In genomic region chr16:21643787-21644186, GRCh38 we compare ENCODE assay signal across 27 cellular contexts. TPM values are rescaled to one million over a fixed set of nuclear protein-coding genes. Genes with fewer than 3 reads are reported as not detected.
DNase-seq lines count a peak whose midpoint lies in the region; ATAC-seq and TF ChIP-seq lines count a peak whose summit lies in the region.
"Had no signal": no experiment of that assay in that cellular context is flagged by ENCODE, and none has a peak within 500 bp of the region (broad histone marks: within the 10 kb centered on the region; RNA-seq: fewer than 3 reads in every experiment).

No MANE protein-coding gene starts in this region.

- H3K36me3 ChIP-seq in left lung = peaks cover 0 to 74% of the 10 kb centered on the region in 2 donors
- H3K36me3 ChIP-seq: uterus had no signal

- no peaks in the 10 kb centered on the region for H3K27me3 Mint-ChIP-seq in activated naive CD8-positive, alpha-beta T cell
- no peaks in the 10 kb centered on the region for H3K27me3 Mint-ChIP-seq in activated naive CD8-positive, alpha-beta T cell treated with anti-CD3 and anti-CD28 coated beads for 36 hours
- H3K27me3 Mint-ChIP-seq in IgD-negative memory B cell = no peaks in the 10 kb centered on the region
- no peaks in the 10 kb centered on the region for H3K27me3 Mint-ChIP-seq in central memory CD8-positive, alpha-beta T cell
- H3K27me3 Mint-ChIP-seq in stimulated activated memory B cell treated with anti-CD40 and anti-IgM and Interleukin-4, amounts not matched to agents 10 μg/mL and 1 μg/mL and 100 μg/mL, for 72 hours = no peaks in the 10 kb centered on the region
- H3K27me3 Mint-ChIP-seq: activated T-cell treated with anti-CD3 and anti-CD28 coated beads, Interleukin-2, amount 50 U/mL, for 24 hours had no signal

- no peak overlapping the region for H3K4me3 Mint-ChIP-seq in activated naive CD8-positive, alpha-beta T cell
- no peak overlapping the region for H3K4me3 Mint-ChIP-seq in activated naive CD8-positive, alpha-beta T cell treated with anti-CD3 and anti-CD28 coated beads for 36 hours
- H3K4me3 Mint-ChIP-seq in IgD-negative memory B cell = peak overlapping the region in 3 of 4 donors; percentile 80 to 93 (median 89)
- no peak overlapping the region for H3K4me3 Mint-ChIP-seq in central memory CD8-positive, alpha-beta T cell
- no peak overlapping the region for H3K4me3 Mint-ChIP-seq in stimulated activated memory B cell treated with anti-CD40 and anti-IgM and Interleukin-4, amounts not matched to agents 10 μg/mL and 1 μg/mL and 100 μg/mL, for 72 hours

- peak overlapping the region; percentile 22 for H3K27ac Mint-ChIP-seq in activated naive CD8-positive, alpha-beta T cell
- no peak overlapping the region for H3K27ac Mint-ChIP-seq in activated naive CD8-positive, alpha-beta T cell treated with anti-CD3 and anti-CD28 coated beads for 36 hours
- H3K27ac Mint-ChIP-seq in IgD-negative memory B cell = peak overlapping the region in 2 of 3 donors; percentile 87 to 99
- peak overlapping the region; percentile 88 for H3K27ac Mint-ChIP-seq in central memory CD8-positive, alpha-beta T cell (ENCODE audit: low read depth)
- peak overlapping the region; percentile 84 for H3K27ac Mint-ChIP-seq in stimulated activated memory B cell treated with anti-CD40 and anti-IgM and Interleukin-4, amounts not matched to agents 10 μg/mL and 1 μg/mL and 100 μg/mL, for 72 hours

- peaks cover 6 to 91% of the 10 kb centered on the region in 2 donors for H3K4me1 ChIP-seq in left lung
- H3K4me1 ChIP-seq: uterus had no signal

- no peak for DNase-seq in activated naive CD8-positive, alpha-beta T cell treated with anti-CD3 and anti-CD28 coated beads for 36 hours
- no peak for DNase-seq in central memory CD8-positive, alpha-beta T cell (ENCODE audit: low spot score in 2 of 2)
- DNase-seq in AG08395 (ENCODE audit: low spot score) = no peak
- no peak for DNase-seq in left lung
- DNase-seq: activated CD4-positive, alpha-beta T cell treated with anti-CD3 and anti-CD28 coated beads for 4 hours; activated naive CD4-positive, alpha-beta T cell treated with anti-CD3 and anti-CD28 coated beads, Interleukin-2, amount 50 U/mL, for 16 hours; activated T-cell treated with anti-CD3 and anti-CD28 coated beads, Interleukin-2, amount 50 U/mL, for 24 hours; central memory CD4-positive, alpha-beta T cell; heart left ventricle; KG1; MV-4-11; NCI-H1694; NCI-H524 treated with DMSO at 0.1 percent for 48 hours; uterus had no signal

- H3K4me3 ChIP-seq in left lung = no peak overlapping the region
- H3K4me3 ChIP-seq: heart left ventricle, SJSA1, smooth muscle cell, uterus had no signal

- ATAC-seq in central memory CD8-positive, alpha-beta T cell (replicated peaks; ENCODE audit: extremely low read depth, poor library complexity, severe bottlenecking) = no peak
- no peak for ATAC-seq in stimulated activated memory B cell treated with anti-CD40 and anti-IgM and Interleukin-4, amounts not matched to agents 10 μg/mL and 1 μg/mL and 100 μg/mL, for 72 hours
- ATAC-seq in HG02840 (IDR thresholded peaks at IDR 0.05; ENCODE audit: low FRiP score, unreplicated experiment) = no peak
- no peak for ATAC-seq in left lung
- ATAC-seq: GM12878, heart left ventricle had no signal

- peaks cover 3% of the 10 kb centered on the region for H3K36me3 Mint-ChIP-seq in activated naive CD8-positive, alpha-beta T cell
- peaks cover 4% of the 10 kb centered on the region for H3K36me3 Mint-ChIP-seq in activated naive CD8-positive, alpha-beta T cell treated with anti-CD3 and anti-CD28 coated beads for 36 hours
- no peaks in the 10 kb centered on the region for H3K36me3 Mint-ChIP-seq in IgD-negative memory B cell
- peaks cover 10% of the 10 kb centered on the region for H3K36me3 Mint-ChIP-seq in central memory CD8-positive, alpha-beta T cell (ENCODE audit: insufficient read depth)
- H3K36me3 Mint-ChIP-seq in stimulated activated memory B cell treated with anti-CD40 and anti-IgM and Interleukin-4, amounts not matched to agents 10 μg/mL and 1 μg/mL and 100 μg/mL, for 72 hours = no peaks in the 10 kb centered on the region

- H3K27me3 ChIP-seq in left lung = no peaks in the 10 kb centered on the region
- H3K27me3 ChIP-seq: heart left ventricle, SJSA1, uterus had no signal

- H3K9me3 ChIP-seq in left lung = no peaks in the 10 kb centered on the region
- H3K9me3 ChIP-seq: heart left ventricle, SJSA1, uterus had no signal

- no peak for TF ChIP-seq CTCF in left lung (IDR thresholded peaks at IDR 0.05)

- H3K27ac ChIP-seq in left lung = no peak overlapping the region
- H3K27ac ChIP-seq: C4-2B, epithelial cell of prostate, SJSA1, uterus had no signal

- no peaks in the 10 kb centered on the region for H3K9me3 Mint-ChIP-seq in activated naive CD8-positive, alpha-beta T cell (ENCODE audit: low read depth)
- H3K9me3 Mint-ChIP-seq in activated naive CD8-positive, alpha-beta T cell treated with anti-CD3 and anti-CD28 coated beads for 36 hours = no peaks in the 10 kb centered on the region
- no peaks in the 10 kb centered on the region for H3K9me3 Mint-ChIP-seq in IgD-negative memory B cell
- H3K9me3 Mint-ChIP-seq in central memory CD8-positive, alpha-beta T cell = no peaks in the 10 kb centered on the region
- H3K9me3 Mint-ChIP-seq in stimulated activated memory B cell treated with anti-CD40 and anti-IgM and Interleukin-4, amounts not matched to agents 10 μg/mL and 1 μg/mL and 100 μg/mL, for 72 hours = no peaks in the 10 kb centered on the region
- H3K9me3 Mint-ChIP-seq: activated T-cell treated with anti-CD3 and anti-CD28 coated beads, Interleukin-2, amount 50 U/mL, for 24 hours had no signal

- intact Hi-C loops in left lung (cut with DNase I) = no loop called here

- peaks cover 60% of the 10 kb centered on the region for H3K4me1 Mint-ChIP-seq in activated naive CD8-positive, alpha-beta T cell (ENCODE audit: low read depth)
- H3K4me1 Mint-ChIP-seq in activated naive CD8-positive, alpha-beta T cell treated with anti-CD3 and anti-CD28 coated beads for 36 hours = peaks cover 56% of the 10 kb centered on the region
- peaks cover 41 to 51% (median 42%) of the 10 kb centered on the region in 3 donors for H3K4me1 Mint-ChIP-seq in IgD-negative memory B cell
- peaks cover 46% of the 10 kb centered on the region for H3K4me1 Mint-ChIP-seq in central memory CD8-positive, alpha-beta T cell
- peaks cover 58% of the 10 kb centered on the region for H3K4me1 Mint-ChIP-seq in stimulated activated memory B cell treated with anti-CD40 and anti-IgM and Interleukin-4, amounts not matched to agents 10 μg/mL and 1 μg/mL and 100 μg/mL, for 72 hours

RNA-seq across cellular contexts. Expression of gene IGSF6, which starts 8.6 kb away (rescaled TPM):
- under 1 TPM; 0.10 to 0.14 TPM for total RNA-seq in activated naive CD8-positive, alpha-beta T cell treated with anti-CD3 and anti-CD28 coated beads for 36 hours
- polyA plus RNA-seq in IgD-negative memory B cell = 0.31 TPM
- 10 to 100 TPM; 50.7 to 65.4 TPM for total RNA-seq in left lung
- total RNA-seq: fibroblast of villous mesenchyme, H1, HT1080, lung microvascular endothelial cell, SJSA1, smooth muscle cell had no signal
- polyA plus RNA-seq: H1 had no signal

RNA-seq across cellular contexts. Expression of gene OTOA, which starts 20.0 kb away (rescaled TPM):
- under 1 TPM in 1 of 2 experiments, not detected in 1; 0.06 TPM for total RNA-seq in activated naive CD8-positive, alpha-beta T cell treated with anti-CD3 and anti-CD28 coated beads for 36 hours
- polyA plus RNA-seq in IgD-negative memory B cell = not detected
- 1 to 10 TPM in 1 of 2 donors, under 1 TPM in 1; 0.97 to 1.1 TPM for total RNA-seq in left lung
- total RNA-seq: SJSA1, smooth muscle cell had no signal
- polyA plus RNA-seq: smooth muscle cell had no signal

RNA-seq across cellular contexts. Expression of gene METTL9, which starts 44.4 kb away (rescaled TPM):
- 100 to 1,000 TPM in 1 of 2 experiments, 10 to 100 TPM in 1; 99.5 to 102 TPM for total RNA-seq in activated naive CD8-positive, alpha-beta T cell treated with anti-CD3 and anti-CD28 coated beads for 36 hours
- 78.5 TPM for polyA plus RNA-seq in IgD-negative memory B cell
- 10 to 100 TPM; 93.7 to 99.3 TPM for total RNA-seq in left lung

Comparison
In these comparisons a context has a peak if more than half of its experiments do, and no peak if none do; other contexts are left out.
1. H3K4me3 Mint-ChIP-seq: peak in IgD-negative memory B cell (3 of 4); none in activated naive CD8-positive, alpha-beta T cell (single experiment), activated naive CD8-positive, alpha-beta T cell treated with anti-CD3 and anti-CD28 coated beads for 36 hours (single experiment), central memory CD8-positive, alpha-beta T cell (single experiment) and stimulated activated memory B cell treated with anti-CD40 and anti-IgM and Interleukin-4, amounts not matched to agents 10 μg/mL and 1 μg/mL and 100 μg/mL, for 72 hours (single experiment).
2. RNA of gene IGSF6, which starts 8.6 kb away (total RNA-seq): 50.7 to 65.4 TPM in left lung; 0.10 to 0.14 TPM in activated naive CD8-positive, alpha-beta T cell treated with anti-CD3 and anti-CD28 coated beads for 36 hours; every median in the first group is over 10 times any median in the second.